Comparison of ENCODE assay signal across 24 cellular contexts in genomic region chr4:143939528-143939927, GRCh38. TPM values are rescaled to one million over a fixed set of nuclear protein-coding genes. Genes with fewer than 3 reads are reported as not detected.
"Had no signal": no experiment of that assay in that cellular context is flagged by ENCODE, and none has a peak within 500 bp of the region (broad histone marks: within the 10 kb centered on the region; RNA-seq: fewer than 3 reads in every experiment).

No MANE protein-coding gene starts in this region.

- H3K27me3 ChIP-seq: SJSA1 had no signal

- FAIRE-seq: HTR-8/SVneo, RCC 7860 had no signal

- H3K9me3 ChIP-seq: SJSA1 had no signal

- H3K4me1 ChIP-seq: SJSA1 had no signal

- H3K9ac ChIP-seq: KMS-11 had no signal

- DNase-seq: Kasumi-1, MM.1S, NCI-H1092 treated with DMSO at 0.1 percent for 48 hours, NCI-H1436, NCI-H187, NCI-H2029, NCI-H2081 treated with DMSO at 0.1 percent for 48 hours, NCI-H2171, NCI-H226, NCI-H446, NCI-H510A, NCI-H524 treated with DMSO at 0.1 percent for 48 hours, NCI-H69, NCI-H774, Right ventricle myocardium superior, RPMI8226, SIG-M5 had no signal

- H3K36me3 ChIP-seq: SJSA1 had no signal

- H3K4me3 ChIP-seq: SJSA1, SK-N-MC had no signal

- H3K4me2 ChIP-seq: KMS-11 had no signal

- H3K27ac ChIP-seq: HL-60, KMS-11, SJSA1, SK-N-MC had no signal

RNA-seq across cellular contexts. Expression of gene GYPE, which starts 34.2 kb away (rescaled TPM):
- total RNA-seq: M059J had no signal
